9 cellular contexts compared by ENCODE assay signal in genomic region chr1:15758537-15758936, GRCh38. TPM values are rescaled to one million over a fixed set of nuclear protein-coding genes. Genes with fewer than 3 reads are reported as not detected.
DNase-seq lines count a peak whose midpoint lies in the region; ATAC-seq and TF ChIP-seq lines count a peak whose summit lies in the region.
"Had no signal": no experiment of that assay in that cellular context is flagged by ENCODE, and none has a peak within 500 bp of the region (broad histone marks: within the 10 kb centered on the region; RNA-seq: fewer than 3 reads in every experiment).

A gene with protein sequence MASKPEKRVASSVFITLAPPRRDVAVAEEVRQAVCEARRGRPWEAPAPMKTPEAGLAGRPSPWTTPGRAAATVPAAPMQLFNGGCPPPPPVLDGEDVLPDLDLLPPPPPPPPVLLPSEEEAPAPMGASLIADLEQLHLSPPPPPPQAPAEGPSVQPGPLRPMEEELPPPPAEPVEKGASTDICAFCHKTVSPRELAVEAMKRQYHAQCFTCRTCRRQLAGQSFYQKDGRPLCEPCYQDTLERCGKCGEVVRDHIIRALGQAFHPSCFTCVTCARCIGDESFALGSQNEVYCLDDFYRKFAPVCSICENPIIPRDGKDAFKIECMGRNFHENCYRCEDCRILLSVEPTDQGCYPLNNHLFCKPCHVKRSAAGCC (plus strand): TSS chr1:15758795. CDS start chr1:15764984, 6,189 bp downstream.

- POLR2A ChIA-PET in CD4-positive, alpha-beta T cell (lab: Charles Lee) = no interaction called here

- H3K4me1 ChIP-seq in muscle layer of duodenum (ENCODE audit: control insufficient read depth in 1 of 2, insufficient read depth in 2 of 2, low read length in 2 of 2) = peaks cover 4 to 30% of the 10 kb centered on the region in 2 donors

- no peaks in the 10 kb centered on the region for H3K36me3 ChIP-seq in muscle layer of duodenum (ENCODE audit: control insufficient read depth in 1 of 2, insufficient read depth in 2 of 2, low read length in 2 of 2)

- no peaks in the 10 kb centered on the region for H3K36me3 Mint-ChIP-seq in CD4-positive, alpha-beta T cell (ENCODE audit: low read depth)

- ATAC-seq in CD4-positive, alpha-beta T cell (ENCODE audit: poor library complexity) = peak; percentile 37
- no peak for ATAC-seq in HG03135 (IDR thresholded peaks at IDR 0.05; ENCODE audit: unreplicated experiment)
- no peak for ATAC-seq in GM21360 (IDR thresholded peaks at IDR 0.05; ENCODE audit: unreplicated experiment)
- no peak for ATAC-seq in HG03378 (IDR thresholded peaks at IDR 0.05; ENCODE audit: unreplicated experiment)

- no peaks in the 10 kb centered on the region for H3K9me3 Mint-ChIP-seq in CD4-positive, alpha-beta T cell

- peak in 2 of 10 experiments; percentile 14 to 30 for DNase-seq in CD4-positive, alpha-beta T cell
- peak; percentile 43 for DNase-seq in NCI-H510A treated with DMSO at 0.1 percent for 48 hours (lab: John Stamatoyannopoulos, UW)
- no peak for DNase-seq in epithelial cell of prostate (ENCODE audit: low read depth, low spot score)
- no peak for DNase-seq in NOMO-1 (lab: John Stamatoyannopoulos, UW; ENCODE audit: unreplicated experiment in 2 of 2)

- intact Hi-C loops in CD4-positive, alpha-beta T cell (cut with DNase I, micrococcal nuclease) = no loop called here

- CTCF ChIA-PET in CD4-positive, alpha-beta T cell (lab: Charles Lee) = no interaction called here

- H3K9me3 ChIP-seq in CD4-positive, alpha-beta T cell (ENCODE audit: control insufficient read depth, low read length) = no peaks in the 10 kb centered on the region
- H3K9me3 ChIP-seq in muscle layer of duodenum (ENCODE audit: control insufficient read depth in 1 of 2, low read length in 2 of 2) = no peaks in the 10 kb centered on the region

- H3K27ac Mint-ChIP-seq in CD4-positive, alpha-beta T cell = no peak within 1 kb of the TSS

- H3K27me3 Mint-ChIP-seq in CD4-positive, alpha-beta T cell = peaks cover 61% of the 10 kb centered on the region

- no peak for TF ChIP-seq CTCF in CD4-positive, alpha-beta T cell (IDR thresholded peaks at IDR 0.05)

- H3K27ac ChIP-seq in CD4-positive, alpha-beta T cell (ENCODE audit: low read depth, low read length) = no peak within 1 kb of the TSS
- H3K27ac ChIP-seq in epithelial cell of prostate (peak within 1 kb of the TSS; percentile 96), muscle layer of duodenum (ENCODE audit: low read length) (peak within 1 kb of the TSS; percentile 78)
- H3K27ac ChIP-seq: HL-60 had no signal

- H3K4me3 Mint-ChIP-seq in CD4-positive, alpha-beta T cell = peak within 1 kb of the TSS; percentile 77

- peak within 1 kb of the TSS; percentile 56 to 71 for H3K4me3 ChIP-seq in muscle layer of duodenum (ENCODE audit: low read depth in 1 of 2, low read length in 2 of 2)

- peaks cover 15% of the 10 kb centered on the region for H3K4me1 Mint-ChIP-seq in CD4-positive, alpha-beta T cell (ENCODE audit: low read depth)

- H3K27me3 ChIP-seq in CD4-positive, alpha-beta T cell (ENCODE audit: control insufficient read depth, insufficient read depth, low read length) = peaks cover 48% of the 10 kb centered on the region
- peaks cover 5% of the 10 kb centered on the region for H3K27me3 ChIP-seq in muscle layer of duodenum (ENCODE audit: low read depth, low read length)

RNA-seq across cellular contexts. Expression of the gene that starts here (rescaled TPM):
- total RNA-seq in CD4-positive, alpha-beta T cell = under 1 TPM in 1 of 2 experiments, not detected in 1; 0.50 TPM

Comparison
In these comparisons a context has a peak if more than half of its experiments do, and no peak if none do; other contexts are left out.
1. Peak in ATAC-seq in CD4-positive, alpha-beta T cell; RNA of the gene not detected or under 1 TPM.